Comparison of ENCODE assay signal across 1 cellular context in genomic region chr11:449889-450808, GRCh38.
TF ChIP-seq lines count a peak whose summit lies in the region.

Gene PTDSS2 (plus strand): TSS chr11:450279. CDS start chr11:450456, 177 bp downstream.

TF ChIP-seq in HepG2, 621 proteins besides CTCF, POLR2A, EP300 and RAD21 (continued from another document and continues in another):
- TF ChIP-seq KDM5B (CRISPR knock-in tag; IDR thresholded peaks at IDR 0.05; ENCODE audit: borderline replicate concordance) = 0 out of 2 replicates have a peak, but pooled peaks have one; percentile 65
- no peak for TF ChIP-seq ZNF550 (CRISPR knock-in tag; IDR thresholded peaks at IDR 0.05; ENCODE audit: borderline replicate concordance)
- TF ChIP-seq THAP11 (CRISPR knock-in tag; IDR thresholded peaks at IDR 0.05) = peak; percentile 100
- no peak for TF ChIP-seq HNF1A (IDR thresholded peaks at IDR 0.05; ENCODE audit: low read depth)
- peak; percentile 84; the same call in 1 of the 2 replicates for TF ChIP-seq HNF1A (CRISPR knock-in tag; IDR thresholded peaks at IDR 0.05; ENCODE audit: borderline replicate concordance)
- peak; percentile 93 for TF ChIP-seq GABPB1 (CRISPR knock-in tag; IDR thresholded peaks at IDR 0.05)
- TF ChIP-seq KDM6A (CRISPR knock-in tag; IDR thresholded peaks at IDR 0.05; ENCODE audit: low read depth) = no peak
- peak; percentile 52; the same call in 1 of the 2 replicates for TF ChIP-seq ZBTB20 (CRISPR knock-in tag; IDR thresholded peaks at IDR 0.05; ENCODE audit: borderline replicate concordance, low read depth)
- TF ChIP-seq ZUFSP (CRISPR knock-in tag; IDR thresholded peaks at IDR 0.05; ENCODE audit: borderline replicate concordance) = no peak
- TF ChIP-seq JARID2 (CRISPR knock-in tag; IDR thresholded peaks at IDR 0.05; ENCODE audit: insufficient replicate concordance) = no peak
- TF ChIP-seq TEAD3 (CRISPR knock-in tag; optimal IDR thresholded peaks at IDR 0.05; ENCODE audit: borderline replicate concordance) = peak; percentile 66
- peak; percentile 85 for TF ChIP-seq XRCC5 (optimal IDR thresholded peaks at IDR 0.05; ENCODE audit: low read length)
- no peak for TF ChIP-seq ZBTB40 (IDR thresholded peaks at IDR 0.05)
- TF ChIP-seq ZBTB40 (CRISPR knock-in tag; IDR thresholded peaks at IDR 0.05) = peak; percentile 86
- TF ChIP-seq STAG1 (CRISPR knock-in tag; IDR thresholded peaks at IDR 0.05) = no peak
- TF ChIP-seq ZNF513 (CRISPR knock-in tag; conservative IDR thresholded peaks at IDR 0.05) = peak; percentile 90; the same call in 1 of the 2 replicates
- TF ChIP-seq MAZ (IDR thresholded peaks at IDR 0.05; ENCODE audit: borderline replicate concordance, low read depth, low read length) = no peak
- TF ChIP-seq MAZ (CRISPR knock-in tag; IDR thresholded peaks at IDR 0.05; ENCODE audit: low read depth) = peak; percentile 74
- peak; percentile 53; the same call in 1 of the 2 replicates for TF ChIP-seq RXRB (CRISPR knock-in tag; IDR thresholded peaks at IDR 0.05; ENCODE audit: borderline replicate concordance)
- 0 out of 2 replicates have a peak, but pooled peaks have one; percentile 39 for TF ChIP-seq RERE (CRISPR knock-in tag; IDR thresholded peaks at IDR 0.05; ENCODE audit: low read depth)
